Comparison of ENCODE assay signal across 1 cellular context in genomic region chr21:25688284-25689035, GRCh38.
TF ChIP-seq lines count a peak whose summit lies in the region.

No MANE protein-coding gene starts in this region.

TF ChIP-seq in GM23338, 12 proteins besides CTCF, POLR2A, EP300 and RAD21:
- TF ChIP-seq EZH2phosphoT487 (IDR thresholded peaks at IDR 0.05; ENCODE audit: unreplicated experiment) = no peak
- TF ChIP-seq CREB1 (CRISPR knock-in tag; IDR thresholded peaks at IDR 0.05; ENCODE audit: low read depth) = no peak
- no peak for TF ChIP-seq STAT1 (IDR thresholded peaks at IDR 0.05; ENCODE audit: unreplicated experiment)
- no peak for TF ChIP-seq ZNF114 (CRISPR knock-in tag; IDR thresholded peaks at IDR 0.05)
- TF ChIP-seq POLR2AphosphoS5 (IDR thresholded peaks at IDR 0.05; ENCODE audit: low read depth) = no peak
- TF ChIP-seq ETS1 (IDR thresholded peaks at IDR 0.05) = no peak
- no peak for TF ChIP-seq EZH2 (IDR thresholded peaks at IDR 0.05; ENCODE audit: low read depth, unreplicated experiment)
- TF ChIP-seq ZNF462 (CRISPR knock-in tag; IDR thresholded peaks at IDR 0.05) = no peak
- no peak for TF ChIP-seq ZNF331 (CRISPR knock-in tag; IDR thresholded peaks at IDR 0.05; ENCODE audit: low read depth)
- no peak for TF ChIP-seq NANOG (IDR thresholded peaks at IDR 0.05; ENCODE audit: borderline replicate concordance)
- TF ChIP-seq REST (IDR thresholded peaks at IDR 0.05; ENCODE audit: unreplicated experiment) = no peak
- TF ChIP-seq JUNB (IDR thresholded peaks at IDR 0.05; ENCODE audit: unreplicated experiment) = no peak
TF ChIP-seq in GM23338: peak in this region for 0.
